33 cellular contexts compared by ENCODE assay signal in the genomic region with DNA sequence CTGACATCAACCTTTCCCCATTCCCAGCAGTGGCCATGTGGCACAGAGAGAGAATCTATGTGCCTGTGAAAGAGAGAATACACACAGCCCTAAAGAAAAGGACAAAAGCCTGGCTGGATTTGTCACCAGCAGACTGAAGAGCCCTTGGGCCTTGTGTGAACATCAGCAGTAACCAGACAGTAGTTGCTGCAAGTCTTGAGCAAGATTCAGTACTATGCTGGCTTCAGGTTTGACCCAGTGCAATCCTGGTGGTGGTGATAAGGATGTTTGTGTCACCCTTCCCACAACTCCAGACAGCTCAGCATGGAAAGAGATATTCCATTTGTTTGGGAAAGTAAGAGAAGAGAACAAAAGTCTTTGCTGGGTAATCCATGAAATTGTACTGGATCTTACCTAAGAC. TPM values are rescaled to one million over a fixed set of nuclear protein-coding genes. Genes with fewer than 3 reads are reported as not detected.
"Had no signal": no experiment of that assay in that cellular context is flagged by ENCODE, and none has a peak within 500 bp of the region (broad histone marks: within the 10 kb centered on the region; RNA-seq: fewer than 3 reads in every experiment).

No MANE protein-coding gene starts in this region.

- H3K27ac ChIP-seq: adrenal gland, ascending aorta, body of pancreas, brain microvascular endothelial cell, breast epithelium, cardiac muscle cell had no signal

- DNase-seq: activated effector memory CD4-positive, alpha-beta T cell treated with Interleukin-2 at 50 U/mL for 16 hours; activated gamma-delta T cell; activated gamma-delta T cell treated with Interleukin-2 at 50 U/mL for 16 hours; activated naive CD4-positive, alpha-beta T cell; activated naive CD4-positive, alpha-beta T cell treated with anti-CD3 and anti-CD28 coated beads for 36 hours; activated naive CD4-positive, alpha-beta T cell treated with anti-CD3 and anti-CD28 coated beads, Interleukin-2, amount 10 ng/mL, durations not matched to agents 7 days and 5 days; activated naive CD4-positive, alpha-beta T cell treated with anti-CD3 and anti-CD28 coated beads, Interleukin-2, amount 50 U/mL, for 16 hours; activated naive CD4-positive, alpha-beta T cell treated with Interleukin-2 at 50 U/mL for 16 hours; activated naive CD8-positive, alpha-beta T cell treated with anti-CD3 and anti-CD28 coated beads for 36 hours; activated naive CD8-positive, alpha-beta T cell treated with anti-CD3 and anti-CD28 coated beads, Interleukin-2, amount 10 ng/mL, durations not matched to agents 7 days and 5 days; activated naive CD8-positive, alpha-beta T cell treated with anti-CD3 and anti-CD28 coated beads, Interleukin-2, amount 50 U/mL, for 24 hours; activated T-cell treated with anti-CD3 and anti-CD28 coated beads, Interleukin-2, amount 50 U/mL, for 1 hour; activated T-cell treated with anti-CD3 and anti-CD28 coated beads, Interleukin-2, amount 50 U/mL, for 24 hours; activated T-cell treated with anti-CD3 and anti-CD28 coated beads, Interleukin-2, amount 50 U/mL, for 4 hours; activated T-cell treated with anti-CD3 and anti-CD28 coated beads, Interleukin-2, amount 50 U/mL, for 48 hours; activated T-cell treated with anti-CD3 and anti-CD28 coated beads, Interleukin-2, amount 50 U/mL, for 72 hours; adrenal gland; amniotic stem cell; amygdala; anterior cingulate cortex; body of pancreas; brain microvascular endothelial cell; caudate nucleus; central memory CD4-positive, alpha-beta T cell; cerebellar nuclear complex had no signal

- H3K4me1 ChIP-seq: adrenal gland, ascending aorta, body of pancreas, breast epithelium had no signal

- H3K36me3 ChIP-seq: adrenal gland, ascending aorta, brain microvascular endothelial cell, breast epithelium, cardiac muscle cell had no signal

- H3K27me3 ChIP-seq: adrenal gland, ascending aorta, body of pancreas, brain microvascular endothelial cell, breast epithelium, cardiac muscle cell had no signal

- ATAC-seq: activated naive CD4-positive, alpha-beta T cell treated with anti-CD3 and anti-CD28 coated beads, Interleukin-2, amount 50 U/mL, for 72 hours; activated naive CD8-positive, alpha-beta T cell treated with anti-CD3 and anti-CD28 coated beads, Interleukin-2, amount 50 U/mL, for 24 hours; activated T-cell treated with anti-CD3 and anti-CD28 coated beads, Interleukin-2, amount 50 U/mL, for 4 hours; activated T-cell treated with anti-CD3 and anti-CD28 coated beads, Interleukin-2, amount 50 U/mL, for 72 hours; activated T-helper 17 cell treated with anti-CD3 and anti-CD28 coated beads, Interleukin-2, amount 50 U/mL, for 72 hours; body of pancreas had no signal

- H3K9me3 ChIP-seq: adrenal gland, ascending aorta, body of pancreas, breast epithelium had no signal

- H3K4me3 ChIP-seq: adrenal gland, ascending aorta, body of pancreas, breast epithelium, cardiac muscle cell had no signal

RNA-seq across cellular contexts. Expression of gene GBP6, which starts 28.4 kb away (rescaled TPM):
- total RNA-seq: activated T-helper 2 cell treated with anti-CD3 and anti-CD28 coated beads, Interferon-gamma antibody, Interleukin-2, Interleukin-4, amounts not matched to agents 10 μg/mL and 5 μg/mL and 100 μg/mL, durations not matched to agents 14 hours and 24 hours and 36 hours; ascending aorta; body of pancreas; cardiac septum; chondrocyte had no signal
- polyA plus RNA-seq: cardiac muscle cell had no signal
